Comparison of ENCODE assay signal across 15 cellular contexts in the genomic region with DNA sequence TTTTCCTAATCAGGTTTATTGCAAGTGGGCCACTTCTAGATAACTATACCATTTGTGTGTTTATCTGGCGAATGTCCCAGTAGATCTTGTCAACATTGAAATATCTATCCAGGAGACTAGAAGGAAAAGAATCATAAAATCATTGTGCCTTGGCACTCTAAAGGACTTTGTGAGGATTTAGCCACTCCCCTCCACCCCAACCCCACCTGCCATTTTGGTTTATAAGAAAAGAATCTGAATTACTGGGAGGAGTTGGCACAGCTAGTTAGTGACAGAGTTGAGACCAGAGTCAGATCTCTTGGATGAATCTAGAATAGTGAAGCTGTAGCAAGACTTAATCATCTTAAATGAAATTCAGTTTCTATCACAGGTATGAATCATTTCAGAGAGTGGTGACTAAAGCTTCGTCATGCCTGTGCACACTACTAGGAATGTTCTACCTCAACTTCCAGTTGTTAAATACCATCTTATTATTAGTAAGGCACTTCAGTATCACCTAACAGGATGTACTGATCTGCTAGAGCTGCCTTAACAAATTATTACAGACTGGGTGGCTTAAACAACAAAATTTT.
DNase-seq lines count a peak whose midpoint lies in the region; ATAC-seq and TF ChIP-seq lines count a peak whose summit lies in the region.
"Had no signal": no experiment of that assay in that cellular context is flagged by ENCODE, and none has a peak within 500 bp of the region (broad histone marks: within the 10 kb centered on the region; RNA-seq: fewer than 3 reads in every experiment).

No MANE protein-coding gene starts in this region.

- DNase-seq in ELR (ENCODE audit: low read depth): peak; percentile 49
- DNase-seq in NCI-H1105 (lab: John Stamatoyannopoulos, UW): peak; percentile 69
- peak; percentile 4 for DNase-seq in choroid plexus epithelial cell (ENCODE audit: low read depth)
- peak; percentile 17 for DNase-seq in retinal pigment epithelial cell (ENCODE audit: low read depth)
- no peak for DNase-seq in T-helper 2 cell
- DNase-seq: effector CD4-positive, alpha-beta T cell; glutamatergic neuron; left cardiac atrium; naive thymus-derived CD8-positive, alpha-beta T cell; NCI-H82 had no signal

- no peak for ATAC-seq in HG02763 (IDR thresholded peaks at IDR 0.05; ENCODE audit: unreplicated experiment)
- ATAC-seq in HG03175 (IDR thresholded peaks at IDR 0.05; ENCODE audit: unreplicated experiment): no peak
- ATAC-seq: HCT116; left cardiac atrium; naive thymus-derived CD8-positive, alpha-beta T cell; sciatic nerve had no signal

- TF ChIP-seq CTCF in choroid plexus epithelial cell (conservative IDR thresholded peaks at IDR 0.05; ENCODE audit: low read depth, low read length): no peak
- no peak for TF ChIP-seq CTCF in retinal pigment epithelial cell (conservative IDR thresholded peaks at IDR 0.05; ENCODE audit: low read depth, low read length)

- H3K4me3 ChIP-seq in choroid plexus epithelial cell (ENCODE audit: low read depth, low read length) (no peak overlapping the region), retinal pigment epithelial cell (ENCODE audit: low read length) (no peak overlapping the region)
- H3K4me3 ChIP-seq: ascending aorta had no signal

Comparison
In these comparisons a context has a peak if more than half of its experiments do, and no peak if none do; other contexts are left out.
1. DNase-seq: peak in ELR (single experiment), NCI-H1105 (single experiment), choroid plexus epithelial cell (single experiment) and retinal pigment epithelial cell (single experiment); none in T-helper 2 cell (0 of 5).